Comparison of ENCODE assay signal across 19 cellular contexts in genomic region chr10:102309916-102310315, GRCh38.
A peak's percentile ranks its signal among the peaks of the same experiment; 100 is the strongest.
DNase-seq lines count a peak whose midpoint lies in the region; ATAC-seq and TF ChIP-seq lines count a peak whose summit lies in the region.
"Had no signal": no experiment of that assay in that cellular context is flagged by ENCODE, and none has a peak within 500 bp of the region (broad histone marks: within the 10 kb centered on the region; RNA-seq: fewer than 3 reads in every experiment).

No MANE protein-coding gene starts in this region.

- H3K4me2 ChIP-seq in PC-9 = peak overlapping the region; percentile 40
- H3K4me2 ChIP-seq in osteoblast (ENCODE audit: insufficient read depth, low read length) = peak overlapping the region; percentile 62

- ATAC-seq in HG02970 (IDR thresholded peaks at IDR 0.05; ENCODE audit: low FRiP score, unreplicated experiment) (no peak), GM18909 (IDR thresholded peaks at IDR 0.05; ENCODE audit: poor library complexity, unreplicated experiment) (no peak)
- ATAC-seq: T-cell had no signal

- POLR2A ChIA-PET in CD4-positive, alpha-beta memory T cell (lab: Charles Lee; ENCODE audit: partially characterized antibody) = no interaction called here
- POLR2A ChIA-PET in PC-9 (lab: Charles Lee; ENCODE audit: unreplicated experiment) = no interaction called here
- POLR2A ChIA-PET in A673 (lab: Charles Lee; ENCODE audit: low non-redundant PET) = no interaction called here

- H3K27me3 ChIP-seq in CD4-positive, alpha-beta memory T cell (ENCODE audit: insufficient read depth, low read length) = no peaks in the 10 kb centered on the region
- H3K27me3 ChIP-seq in PC-9 (ENCODE audit: insufficient read depth, low read depth) (no peaks in the 10 kb centered on the region), colonic mucosa (no peaks in the 10 kb centered on the region), osteoblast (ENCODE audit: insufficient read depth, low read length) (no peaks in the 10 kb centered on the region), A673 (replicated peaks; ENCODE audit: insufficient read depth, low read depth, low read length, poor library complexity) (no peaks in the 10 kb centered on the region)
- H3K27me3 ChIP-seq: thyroid gland had no signal

- H4K20me1 ChIP-seq in PC-9 (ENCODE audit: insufficient read depth) (no peaks in the 10 kb centered on the region), osteoblast (ENCODE audit: insufficient read depth, low read length) (peaks cover 73% of the 10 kb centered on the region)

- peaks cover 28 to 45% (median 30%) of the 10 kb centered on the region in 4 donors for H3K4me1 Mint-ChIP-seq in CD4-positive, alpha-beta memory T cell

- H3K27ac ChIP-seq in CD4-positive, alpha-beta memory T cell (ENCODE audit: low read depth, low read length) = no peak overlapping the region
- H3K27ac ChIP-seq in PC-9 (peak overlapping the region; percentile 58; the same call in 1 of the 2 replicates), colonic mucosa (peak overlapping the region; percentile 6), osteoblast (ENCODE audit: low read depth, low read length) (peak overlapping the region; percentile 69), A673 (ENCODE audit: low read depth, low read length, poor library complexity, severe bottlenecking) (no peak overlapping the region)
- H3K27ac ChIP-seq: thyroid gland had no signal

- H3K9me3 Mint-ChIP-seq in CD4-positive, alpha-beta memory T cell = peaks cover 0 to 5% (median 0%) of the 10 kb centered on the region in 8 donors
- H3K9me3 Mint-ChIP-seq: T-cell had no signal

- H3F3A ChIP-seq in PC-9 (ENCODE audit: insufficient read depth, low read depth) = peaks cover 8% of the 10 kb centered on the region

- BruUV-seq in PC-9 (replicated peaks; lab: Mats Ljungman, UMichigan) (no TSS peak), A673 (replicated peaks; lab: Mats Ljungman, UMichigan) (no TSS peak)

- no peak overlapping the region for H3K4me3 ChIP-seq in CD4-positive, alpha-beta memory T cell (ENCODE audit: low read length in 2 of 2)
- H3K4me3 ChIP-seq in PC-9 = no peak overlapping the region
- H3K4me3 ChIP-seq in colonic mucosa = no peak overlapping the region
- H3K4me3 ChIP-seq in osteoblast (ENCODE audit: insufficient read depth, low read length) = no peak overlapping the region
- H3K4me3 ChIP-seq in A673 (ENCODE audit: low read depth, low read length, poor library complexity, severe bottlenecking) = no peak overlapping the region
- H3K4me3 ChIP-seq: thyroid gland had no signal

- no peaks in the 10 kb centered on the region for H3K27me3 Mint-ChIP-seq in CD4-positive, alpha-beta memory T cell
- H3K27me3 Mint-ChIP-seq: naive B cell, T-cell had no signal

- no peak overlapping the region for H3K4me3 Mint-ChIP-seq in CD4-positive, alpha-beta memory T cell
- H3K4me3 Mint-ChIP-seq: naive B cell, T-cell had no signal

- CTCF ChIA-PET in CD4-positive, alpha-beta memory T cell (lab: Charles Lee; ENCODE audit: partially characterized antibody) = interaction anchor here (1.2 to 2.0 kb wide), 2 partner anchors 40 to 140 kb away, joined by 3 to 6 read pairs; no protein-coding TSS in a partner anchor
- CTCF ChIA-PET in PC-9 (lab: Charles Lee) = no interaction called here
- CTCF ChIA-PET in A673 (lab: Charles Lee) = no interaction called here

- peak overlapping the region in 4 of 7 donors; percentile 0 to 54 (median 3) for H3K27ac Mint-ChIP-seq in CD4-positive, alpha-beta memory T cell

- no peak overlapping the region for H3K9ac ChIP-seq in colonic mucosa (ENCODE audit: low read depth in 2 of 2, low read length in 2 of 2)

- H2AFZ ChIP-seq in PC-9 (no peak overlapping the region), osteoblast (ENCODE audit: low read length) (no peak overlapping the region)

- no peaks in the 10 kb centered on the region for H3K36me3 ChIP-seq in CD4-positive, alpha-beta memory T cell (ENCODE audit: insufficient read depth, low read length)
- H3K36me3 ChIP-seq in PC-9 (ENCODE audit: low read depth) (no peaks in the 10 kb centered on the region), colonic mucosa (no peaks in the 10 kb centered on the region), osteoblast (ENCODE audit: insufficient read depth, low read length) (no peaks in the 10 kb centered on the region), A673 (ENCODE audit: insufficient read depth, low read length, poor library complexity, severe bottlenecking) (no peaks in the 10 kb centered on the region)
- H3K36me3 ChIP-seq: thyroid gland had no signal

- intact Hi-C loops in CD4-positive, alpha-beta memory T cell (cut with micrococcal nuclease) = no loop called here
- intact Hi-C loops in PC-9 (cut with micrococcal nuclease; ENCODE audit: unreplicated experiment) = no loop called here
- intact Hi-C loops in colonic mucosa (cut with DNase I) = no loop called here
- intact Hi-C loops in A673 (cut with micrococcal nuclease; ENCODE audit: unreplicated experiment) = no loop called here

- H3K79me2 ChIP-seq in PC-9 (ENCODE audit: low read depth) = peaks cover 23% of the 10 kb centered on the region; the same call in 1 of the 2 replicates
- H3K79me2 ChIP-seq in osteoblast (ENCODE audit: insufficient read depth, low read length) = peaks cover 94% of the 10 kb centered on the region

- no peak for TF ChIP-seq CTCF in PC-9 (conservative IDR thresholded peaks at IDR 0.05)
- TF ChIP-seq CTCF in colonic mucosa (IDR thresholded peaks at IDR 0.05) = no peak
- TF ChIP-seq CTCF in osteoblast (IDR thresholded peaks at IDR 0.05; ENCODE audit: extremely low read depth, low read depth, low read length) = no peak
- TF ChIP-seq CTCF in A673 (conservative IDR thresholded peaks at IDR 0.05; ENCODE audit: low read depth, low read length) = no peak

- H3K4me1 ChIP-seq in CD4-positive, alpha-beta memory T cell (ENCODE audit: insufficient read depth, low read length) = peaks cover 7% of the 10 kb centered on the region
- H3K4me1 ChIP-seq in PC-9 (replicated peaks; ENCODE audit: insufficient read depth) (peaks cover 22% of the 10 kb centered on the region), colonic mucosa (no peaks in the 10 kb centered on the region), osteoblast (ENCODE audit: insufficient read depth, low read length) (peaks cover 45% of the 10 kb centered on the region), A673 (ENCODE audit: insufficient read depth, low read length, poor library complexity, severe bottlenecking) (peaks cover 7% of the 10 kb centered on the region)

- no peaks in the 10 kb centered on the region for H3K9me3 ChIP-seq in CD4-positive, alpha-beta memory T cell (ENCODE audit: control insufficient read depth in 1 of 2, low read length in 2 of 2)
- H3K9me3 ChIP-seq in PC-9 (ENCODE audit: insufficient read depth, low read depth) (no peaks in the 10 kb centered on the region), colonic mucosa (no peaks in the 10 kb centered on the region), osteoblast (ENCODE audit: low read depth, low read length) (no peaks in the 10 kb centered on the region), A673 (ENCODE audit: low read depth, low read length, poor library complexity, severe bottlenecking) (no peaks in the 10 kb centered on the region)
- H3K9me3 ChIP-seq: thyroid gland had no signal

- no peaks in the 10 kb centered on the region for H3K9me2 ChIP-seq in PC-9 (ENCODE audit: insufficient read depth)

- no peak for DNase-seq in CD4-positive, alpha-beta memory T cell
- DNase-seq in PC-9 = no peak
- DNase-seq in colonic mucosa = no peak
- DNase-seq in osteoblast (ENCODE audit: insufficient read length, low spot score, missing footprints) = no peak
- no peak for DNase-seq in NCI-H146 treated with DMSO at 0.1 percent for 48 hours (lab: John Stamatoyannopoulos, UW; ENCODE audit: unreplicated experiment)
- no peak for DNase-seq in A673 (ENCODE audit: low spot score)
- DNase-seq: activated CD4-positive, alpha-beta T cell treated with anti-CD3 and anti-CD28 coated beads for 48 hours; activated effector memory CD4-positive, alpha-beta T cell treated with Interleukin-2 at 50 U/mL for 16 hours; DMS79; Kasumi-1; naive B cell; NCI-H1092; NCI-H2107; NCI-H524; stimulated activated naive CD4-positive, alpha-beta T cell treated with Interleukin-2 at 50 U/mL for 16 hours; T-cell; thyroid gland had no signal

- H3K36me3 Mint-ChIP-seq in CD4-positive, alpha-beta memory T cell = peaks cover 14 to 19% of the 10 kb centered on the region in 2 donors

Comparison
In these comparisons a context has a peak if more than half of its experiments do, and no peak if none do; other contexts are left out.
1. H3K27ac ChIP-seq: peak in PC-9 (single experiment), colonic mucosa (single experiment) and osteoblast (single experiment); none in CD4-positive, alpha-beta memory T cell (single experiment) and A673 (single experiment).